ENCODE assay signal across 15 cellular contexts in the genomic region with DNA sequence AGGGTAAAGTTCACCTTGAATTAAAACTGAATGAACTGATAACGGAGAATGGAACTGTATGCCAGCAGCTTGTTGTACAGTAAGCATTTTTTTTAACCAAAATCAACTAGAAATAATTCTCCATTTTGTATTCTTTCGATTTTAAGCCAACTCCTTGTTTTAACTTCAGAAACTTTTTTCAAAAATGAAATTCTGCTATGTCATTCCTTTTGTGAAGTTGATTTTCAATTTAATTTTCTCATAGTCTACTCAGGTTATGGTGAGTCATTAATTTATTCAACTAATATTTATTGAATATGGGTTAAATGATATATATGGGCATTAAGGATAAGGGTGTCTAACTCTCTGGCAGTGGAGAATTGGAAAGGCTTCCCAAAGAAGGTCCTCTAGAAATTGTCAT. TPM values are rescaled to one million over a fixed set of nuclear protein-coding genes. Genes with fewer than 3 reads are reported as not detected.
DNase-seq lines count a peak whose midpoint lies in the region; ATAC-seq and TF ChIP-seq lines count a peak whose summit lies in the region.
"Had no signal": no experiment of that assay in that cellular context is flagged by ENCODE, and none has a peak within 500 bp of the region (broad histone marks: within the 10 kb centered on the region; RNA-seq: fewer than 3 reads in every experiment).

No MANE protein-coding gene starts in this region.

- TF ChIP-seq CTCF in MCF 10A (IDR thresholded peaks at IDR 0.05; ENCODE audit: unreplicated experiment) (no peak), mammary epithelial cell (conservative IDR thresholded peaks at IDR 0.05 in 1 of 2, IDR thresholded peaks at IDR 0.05 in 1 of 2; ENCODE audit: extremely low read depth in 1 of 2, insufficient read depth in 1 of 2, low read depth in 1 of 2, low read length in 2 of 2) (no peak), lower lobe of right lung (IDR thresholded peaks at IDR 0.05) (no peak)

- peaks cover 11% of the 10 kb centered on the region for H3K79me2 ChIP-seq in mammary epithelial cell (ENCODE audit: insufficient read depth, low read length)

- H3K27ac Mint-ChIP-seq in MCF 10A (ENCODE audit: low read depth, unreplicated experiment), result peak overlapping the region; percentile 35
- H3K27ac Mint-ChIP-seq in activated naive CD8-positive, alpha-beta T cell treated with anti-CD3 and anti-CD28 coated beads for 36 hours, result peak overlapping the region; percentile 54
- peak overlapping the region in 5 of 6 donors; percentile 18 to 93 (median 62) for H3K27ac Mint-ChIP-seq in naive B cell
- H3K27ac Mint-ChIP-seq in T-helper 2 cell treated with Interferon-gamma antibody and Interleukin-4, amounts not matched to agents 5 μg/mL and 100 μg/mL, for 36 hours, result no peak overlapping the region

- no peak overlapping the region for H3K4me2 ChIP-seq in mammary epithelial cell (ENCODE audit: insufficient read depth, low read depth, low read length)

- H3K27ac ChIP-seq in mammary epithelial cell (ENCODE audit: insufficient read depth, low read depth, low read length) (no peak overlapping the region), lower lobe of right lung (no peak overlapping the region)
- H3K27ac ChIP-seq: Peyer's patch had no signal

- H3K4me1 ChIP-seq in mammary epithelial cell (ENCODE audit: insufficient read depth, low read length), result peaks cover 8% of the 10 kb centered on the region
- peaks cover 8% of the 10 kb centered on the region for H3K4me1 ChIP-seq in lower lobe of right lung
- H3K4me1 ChIP-seq: Peyer's patch had no signal

- dilution Hi-C loops in mammary epithelial cell (cut with HindIII; ENCODE audit: low sequenced_read_pairs), result no loop called here

- ATAC-seq in naive B cell (ENCODE audit: low read depth in 2 of 2), result no peak
- no peak for ATAC-seq in HG02840 (IDR thresholded peaks at IDR 0.05; ENCODE audit: low FRiP score, unreplicated experiment)
- ATAC-seq in lower lobe of right lung, result no peak

- H4K20me1 ChIP-seq in mammary epithelial cell (ENCODE audit: insufficient read depth, low read length), result no peaks in the 10 kb centered on the region

- DNase-seq in MCF 10A (ENCODE audit: unreplicated experiment) (no peak), mammary epithelial cell (no peak), naive B cell (no peak), lower lobe of right lung (no peak), T-helper 9 cell (no peak)
- no peak for DNase-seq in activated naive CD8-positive, alpha-beta T cell treated with anti-CD3 and anti-CD28 coated beads for 36 hours
- no peak for DNase-seq in T-helper 2 cell treated with Interferon-gamma antibody and Interleukin-4, amounts not matched to agents 5 μg/mL and 100 μg/mL, for 36 hours (ENCODE audit: low spot score)
- DNase-seq: H7, MM.1S, NCI-H1417, NCI-H2029 treated with DMSO at 0.1 percent for 48 hours, NCI-H524, Peyer's patch, Right ventricle myocardium superior had no signal

- 93% methylated on average over 2 of the region's 2 CpGs for whole genome bisulfite sequencing in mammary epithelial cell (ENCODE audit: low coverage, missing lambda C conversion rate)

- H3K27me3 ChIP-seq in mammary epithelial cell (ENCODE audit: insufficient read depth, low read length) (no peaks in the 10 kb centered on the region), lower lobe of right lung (ENCODE audit: low read depth) (no peaks in the 10 kb centered on the region)
- H3K27me3 ChIP-seq: Peyer's patch had no signal

- peaks cover 51% of the 10 kb centered on the region for H3K36me3 Mint-ChIP-seq in MCF 10A (ENCODE audit: insufficient read depth, unreplicated experiment)
- peaks cover 63% of the 10 kb centered on the region for H3K36me3 Mint-ChIP-seq in activated naive CD8-positive, alpha-beta T cell treated with anti-CD3 and anti-CD28 coated beads for 36 hours
- peaks cover 44 to 57% of the 10 kb centered on the region in 2 donors for H3K36me3 Mint-ChIP-seq in naive B cell
- peaks cover 70% of the 10 kb centered on the region for H3K36me3 Mint-ChIP-seq in T-helper 2 cell treated with Interferon-gamma antibody and Interleukin-4, amounts not matched to agents 5 μg/mL and 100 μg/mL, for 36 hours (ENCODE audit: low read depth)

- CTCF ChIA-PET in MCF 10A (lab: Yijun Ruan, JAX) (interaction anchor here (1.4 kb wide), 1 partner anchor 86 kb away, joined by 5 read pairs; no protein-coding TSS in a partner anchor), mammary epithelial cell (lab: Charles Lee; ENCODE audit: low non-redundant PET) (interaction anchor here (0.5 kb wide), 1 partner anchor 16 kb away, joined by 5 read pairs; no protein-coding TSS in a partner anchor)

- no peak overlapping the region for H3K4me3 ChIP-seq in mammary epithelial cell (replicated peaks in 1 of 3; ENCODE audit: insufficient read depth in 1 of 3, low read depth in 2 of 3, low read length in 3 of 3)
- H3K4me3 ChIP-seq in lower lobe of right lung, result no peak overlapping the region
- H3K4me3 ChIP-seq: Peyer's patch had no signal

- H3K27me3 Mint-ChIP-seq in MCF 10A (ENCODE audit: insufficient read depth, unreplicated experiment), result no peaks in the 10 kb centered on the region
- no peaks in the 10 kb centered on the region for H3K27me3 Mint-ChIP-seq in activated naive CD8-positive, alpha-beta T cell treated with anti-CD3 and anti-CD28 coated beads for 36 hours
- H3K27me3 Mint-ChIP-seq in naive B cell, result no peaks in the 10 kb centered on the region
- no peaks in the 10 kb centered on the region for H3K27me3 Mint-ChIP-seq in T-helper 2 cell treated with Interferon-gamma antibody and Interleukin-4, amounts not matched to agents 5 μg/mL and 100 μg/mL, for 36 hours (ENCODE audit: low read depth)

- BruUV-seq in MCF 10A (replicated peaks; lab: Mats Ljungman, UMichigan), result no TSS peak
- BruUV-seq in mammary epithelial cell (replicated peaks; lab: Mats Ljungman, UMichigan), result no TSS peak

- in situ Hi-C loops in mammary epithelial cell (cut with MboI; ENCODE audit: low sequenced_read_pairs in 2 of 2), result no loop called here

- H3K4me1 Mint-ChIP-seq in MCF 10A (ENCODE audit: insufficient read depth, unreplicated experiment) (peaks cover 14% of the 10 kb centered on the region), naive B cell (peaks cover 25 to 39% (median 26%) of the 10 kb centered on the region in 3 donors)
- peaks cover 46% of the 10 kb centered on the region for H3K4me1 Mint-ChIP-seq in activated naive CD8-positive, alpha-beta T cell treated with anti-CD3 and anti-CD28 coated beads for 36 hours
- peaks cover 30% of the 10 kb centered on the region for H3K4me1 Mint-ChIP-seq in T-helper 2 cell treated with Interferon-gamma antibody and Interleukin-4, amounts not matched to agents 5 μg/mL and 100 μg/mL, for 36 hours (ENCODE audit: low read depth)

- POLR2A ChIA-PET in MCF 10A (lab: Yijun Ruan, JAX), result interaction anchor here (0.8 to 1.1 kb wide), 2 partner anchors 53 to 60 kb away, joined by 4 to 6 read pairs; no protein-coding TSS in a partner anchor

- H3K9me3 ChIP-seq in mammary epithelial cell (replicated peaks; ENCODE audit: insufficient read depth, low read length), result no peaks in the 10 kb centered on the region
- peaks cover 8% of the 10 kb centered on the region for H3K9me3 ChIP-seq in lower lobe of right lung
- H3K9me3 ChIP-seq: Peyer's patch had no signal

- H2AFZ ChIP-seq in mammary epithelial cell (ENCODE audit: low read depth, low read length), result no peak overlapping the region

- intact Hi-C loops in MCF 10A (cut with micrococcal nuclease) (no loop called here), mammary epithelial cell (cut with micrococcal nuclease) (no loop called here), lower lobe of right lung (cut with DNase I) (no loop called here)

- H3K4me3 Mint-ChIP-seq in MCF 10A (ENCODE audit: unreplicated experiment) (no peak overlapping the region), naive B cell (no peak overlapping the region)
- no peak overlapping the region for H3K4me3 Mint-ChIP-seq in activated naive CD8-positive, alpha-beta T cell treated with anti-CD3 and anti-CD28 coated beads for 36 hours
- H3K4me3 Mint-ChIP-seq in T-helper 2 cell treated with Interferon-gamma antibody and Interleukin-4, amounts not matched to agents 5 μg/mL and 100 μg/mL, for 36 hours, result no peak overlapping the region

- no peaks in the 10 kb centered on the region for H3K9me3 Mint-ChIP-seq in MCF 10A (ENCODE audit: unreplicated experiment)
- peaks cover 24% of the 10 kb centered on the region for H3K9me3 Mint-ChIP-seq in activated naive CD8-positive, alpha-beta T cell treated with anti-CD3 and anti-CD28 coated beads for 36 hours
- H3K9me3 Mint-ChIP-seq in naive B cell, result peaks cover 4 to 24% (median 16%) of the 10 kb centered on the region in 7 donors
- peaks cover 35% of the 10 kb centered on the region for H3K9me3 Mint-ChIP-seq in T-helper 2 cell treated with Interferon-gamma antibody and Interleukin-4, amounts not matched to agents 5 μg/mL and 100 μg/mL, for 36 hours

- H3K36me3 ChIP-seq in mammary epithelial cell (ENCODE audit: insufficient read depth, low read length) (peaks cover 13% of the 10 kb centered on the region), lower lobe of right lung (peaks cover 11% of the 10 kb centered on the region)

- H3K9ac ChIP-seq in mammary epithelial cell (ENCODE audit: insufficient read depth, low read length), result no peak overlapping the region

RNA-seq across cellular contexts. Expression of gene RASA2, which starts 53.7 kb away (rescaled TPM):
- total RNA-seq in MCF 10A (2022), result 15.8 and 19.5 TPM in 2 replicates
- total RNA-seq in mammary epithelial cell, result 10 to 100 TPM; 14.8 to 19.5 TPM
- 6.3 TPM for polyA plus RNA-seq in mammary epithelial cell
- polyA minus RNA-seq in mammary epithelial cell, result 16.3 TPM
- total RNA-seq in activated naive CD8-positive, alpha-beta T cell treated with anti-CD3 and anti-CD28 coated beads for 36 hours, result 10 to 100 TPM; 36.1 to 40.2 TPM
- 10 to 100 TPM; 23.8 to 61.4 (median 49.6) TPM for polyA plus RNA-seq in naive B cell (ENCODE audit: low read depth in 6 of 6)
- total RNA-seq in lower lobe of right lung, result 21.5 TPM
